In genomic region chr22:21641795-21642583, GRCh38 we compare ENCODE assay signal across 1 cellular context.
TF ChIP-seq lines count a peak whose summit lies in the region.

SDF2L1 (plus strand) TSS chr22:21642302; CDS start chr22:21642337, 35 bp downstream.

TF ChIP-seq in HepG2, 621 proteins besides CTCF, POLR2A, EP300 and RAD21 (continued from another document and continues in another):
- TF ChIP-seq MNT (IDR thresholded peaks at IDR 0.05) (peak; percentile 57), NFIC (IDR thresholded peaks at IDR 0.05; ENCODE audit: low read length) (no peak), CBX2 (IDR thresholded peaks at IDR 0.05; ENCODE audit: low read depth, low read length) (no peak), CBX2 (CRISPR knock-in tag; IDR thresholded peaks at IDR 0.05; ENCODE audit: low read depth) (no peak), SMARCC2 (IDR thresholded peaks at IDR 0.05) (no peak), IRX3 (CRISPR knock-in tag; IDR thresholded peaks at IDR 0.05; ENCODE audit: borderline replicate concordance, low read depth) (no peak), ELK4 (CRISPR knock-in tag; IDR thresholded peaks at IDR 0.05; ENCODE audit: borderline replicate concordance) (no peak), ZNF761 (CRISPR knock-in tag; conservative IDR thresholded peaks at IDR 0.05) (0 out of 2 replicates have a peak, but pooled peaks have one; percentile 38), ZBTB2 (CRISPR knock-in tag; IDR thresholded peaks at IDR 0.05; ENCODE audit: low read depth) (no peak), ZNF124 (CRISPR knock-in tag; IDR thresholded peaks at IDR 0.05) (no peak), ZNF740 (CRISPR knock-in tag; IDR thresholded peaks at IDR 0.05) (no peak), ZNF503 (CRISPR knock-in tag; IDR thresholded peaks at IDR 0.05) (no peak), REPIN1 (CRISPR knock-in tag; IDR thresholded peaks at IDR 0.05; ENCODE audit: borderline replicate concordance, low read depth) (peak; percentile 43; the same call in 1 of the 2 replicates), ZNF329 (CRISPR knock-in tag; IDR thresholded peaks at IDR 0.05; ENCODE audit: low read depth) (no peak), ZNF580 (CRISPR knock-in tag; IDR thresholded peaks at IDR 0.05; ENCODE audit: borderline replicate concordance, low read depth) (no peak), ZBTB3 (CRISPR knock-in tag; IDR thresholded peaks at IDR 0.05; ENCODE audit: borderline replicate concordance, low read depth) (no peak), MAX (IDR thresholded peaks at IDR 0.05) (peak; percentile 78), ZFY (CRISPR knock-in tag; IDR thresholded peaks at IDR 0.05) (peak; percentile 58; the same call in 1 of the 2 replicates), SOX6 (IDR thresholded peaks at IDR 0.05) (no peak), SOX6 (CRISPR knock-in tag; IDR thresholded peaks at IDR 0.05) (no peak), ZNF691 (CRISPR knock-in tag; IDR thresholded peaks at IDR 0.05; ENCODE audit: borderline replicate concordance, low read depth) (0 out of 2 replicates have a peak, but pooled peaks have one; percentile 18), ZNF143 (CRISPR knock-in tag; IDR thresholded peaks at IDR 0.05) (no peak), KLF12 (CRISPR knock-in tag; IDR thresholded peaks at IDR 0.05; ENCODE audit: borderline replicate concordance) (no peak), E2F1 (CRISPR knock-in tag; IDR thresholded peaks at IDR 0.05) (peak; percentile 61), NR2C2 (CRISPR knock-in tag; IDR thresholded peaks at IDR 0.05; ENCODE audit: borderline replicate concordance) (peak; percentile 43; the same call in 1 of the 2 replicates), TRAFD1 (CRISPR knock-in tag; IDR thresholded peaks at IDR 0.05; ENCODE audit: borderline replicate concordance) (no peak), ZFP41 (CRISPR knock-in tag; IDR thresholded peaks at IDR 0.05; ENCODE audit: borderline replicate concordance) (no peak), ZBTB42 (CRISPR knock-in tag; IDR thresholded peaks at IDR 0.05) (no peak), ZFP36L1 (CRISPR knock-in tag; IDR thresholded peaks at IDR 0.05) (no peak), ZNF766 (CRISPR knock-in tag; IDR thresholded peaks at IDR 0.05; ENCODE audit: borderline replicate concordance) (no peak), RFXAP (CRISPR knock-in tag; IDR thresholded peaks at IDR 0.05; ENCODE audit: borderline replicate concordance) (peak; percentile 98), ZNF543 (CRISPR knock-in tag; IDR thresholded peaks at IDR 0.05) (0 out of 2 replicates have a peak, but pooled peaks have one; percentile 59), ZNF530 (CRISPR knock-in tag; IDR thresholded peaks at IDR 0.05; ENCODE audit: low read depth) (no peak), ZBTB25 (CRISPR knock-in tag; IDR thresholded peaks at IDR 0.05) (no peak; the same call in 1 of the 2 replicates), KAT7 (CRISPR knock-in tag; IDR thresholded peaks at IDR 0.05; ENCODE audit: borderline replicate concordance) (no peak), NPAS2 (CRISPR knock-in tag; IDR thresholded peaks at IDR 0.05; ENCODE audit: borderline replicate concordance) (no peak), HNRNPLL (IDR thresholded peaks at IDR 0.05; ENCODE audit: low read depth, low read length, poor library complexity, severe bottlenecking) (peak; percentile 71), ZNF773 (CRISPR knock-in tag; IDR thresholded peaks at IDR 0.05; ENCODE audit: borderline replicate concordance) (no peak), FOXJ3 (CRISPR knock-in tag; IDR thresholded peaks at IDR 0.05; ENCODE audit: borderline replicate concordance) (no peak), NCOA5 (CRISPR knock-in tag; IDR thresholded peaks at IDR 0.05) (no peak), SUZ12 (IDR thresholded peaks at IDR 0.05; ENCODE audit: low read depth, low read length) (no peak), ZNF331 (CRISPR knock-in tag; IDR thresholded peaks at IDR 0.05) (no peak), ZNF251 (CRISPR knock-in tag; IDR thresholded peaks at IDR 0.05) (no peak), RFX3 (CRISPR knock-in tag; IDR thresholded peaks at IDR 0.05) (no peak), ZNF121 (CRISPR knock-in tag; IDR thresholded peaks at IDR 0.05) (no peak), ETV5 (CRISPR knock-in tag; IDR thresholded peaks at IDR 0.05; ENCODE audit: borderline replicate concordance) (no peak; the same call in none of the 2 replicates), ZNF337 (CRISPR knock-in tag; IDR thresholded peaks at IDR 0.05; ENCODE audit: borderline replicate concordance, low read depth) (no peak), GTF2F1 (IDR thresholded peaks at IDR 0.05; ENCODE audit: low read length) (no peak), CBX5 (CRISPR knock-in tag; IDR thresholded peaks at IDR 0.05; ENCODE audit: borderline replicate concordance) (no peak), ZSCAN20 (CRISPR knock-in tag; IDR thresholded peaks at IDR 0.05; ENCODE audit: borderline replicate concordance) (0 out of 2 replicates have a peak, but pooled peaks have one; percentile 22), ZFP37 (CRISPR knock-in tag; IDR thresholded peaks at IDR 0.05; ENCODE audit: borderline replicate concordance) (no peak), EHMT2 (IDR thresholded peaks at IDR 0.05; ENCODE audit: borderline replicate concordance, low read depth, low read length) (no peak), JUNB (CRISPR knock-in tag; IDR thresholded peaks at IDR 0.05; ENCODE audit: borderline replicate concordance) (no peak), SRSF9 (IDR thresholded peaks at IDR 0.05; ENCODE audit: borderline replicate concordance, insufficient read depth, low read depth, low read length, poor library complexity, severe bottlenecking) (no peak), TEAD3 (CRISPR knock-in tag; optimal IDR thresholded peaks at IDR 0.05; ENCODE audit: borderline replicate concordance) (no peak), AHR (CRISPR knock-in tag; IDR thresholded peaks at IDR 0.05) (no peak), ZGPAT (CRISPR knock-in tag; IDR thresholded peaks at IDR 0.05) (no peak)
